ENCODE assay signal across 10 cellular contexts in genomic region chr11:14320020-14320419, GRCh38. TPM values are rescaled to one million over a fixed set of nuclear protein-coding genes. Genes with fewer than 3 reads are reported as not detected.
A peak's percentile ranks its signal among the peaks of the same experiment; 100 is the strongest.
DNase-seq lines count a peak whose midpoint lies in the region; ATAC-seq and TF ChIP-seq lines count a peak whose summit lies in the region.
"Had no signal": no experiment of that assay in that cellular context is flagged by ENCODE, and none has a peak within 500 bp of the region (broad histone marks: within the 10 kb centered on the region; RNA-seq: fewer than 3 reads in every experiment).

No MANE protein-coding gene starts in this region.

- H3K4me3 ChIP-seq in CD8-positive, alpha-beta memory T cell (ENCODE audit: low read length): no peak overlapping the region
- H3K4me3 ChIP-seq in HUES48 (ENCODE audit: low read depth, low read length) (no peak overlapping the region), endodermal cell (ENCODE audit: low read length) (no peak overlapping the region), SK-N-SH (ENCODE audit: low read depth in 2 of 2, low read length in 1 of 2) (no peak overlapping the region)
- H3K4me3 ChIP-seq: lung had no signal

- no peaks in the 10 kb centered on the region for H3K9me3 ChIP-seq in CD8-positive, alpha-beta memory T cell (ENCODE audit: low read length)
- H3K9me3 ChIP-seq in HUES48 (ENCODE audit: control insufficient read depth, insufficient read depth, low read length): no peaks in the 10 kb centered on the region
- H3K9me3 ChIP-seq in endodermal cell (ENCODE audit: control insufficient read depth, low read length): no peaks in the 10 kb centered on the region
- H3K9me3 ChIP-seq in SK-N-SH: no peaks in the 10 kb centered on the region

- H3K36me3 Mint-ChIP-seq in CD8-positive, alpha-beta memory T cell: peaks cover 0 to 7% (median 0%) of the 10 kb centered on the region in 3 donors
- peaks cover 3% of the 10 kb centered on the region for H3K36me3 Mint-ChIP-seq in endodermal cell (ENCODE audit: low read depth)

- H3K27ac ChIP-seq in CD8-positive, alpha-beta memory T cell (ENCODE audit: low read depth, low read length): no peak overlapping the region
- H3K27ac ChIP-seq in HUES48 (ENCODE audit: low read depth, low read length) (peak overlapping the region; percentile 3), endodermal cell (ENCODE audit: low read depth, low read length) (no peak overlapping the region), SK-N-SH (ENCODE audit: low read depth in 2 of 2, low read length in 1 of 2) (no peak overlapping the region)

- POLR2A ChIA-PET in CD8-positive, alpha-beta memory T cell (lab: Charles Lee): interaction anchor here (0.6 to 1.1 kb wide), 3 partner anchors 16 to 27 kb away, joined by 3 to 4 read pairs (median 3); no protein-coding TSS in a partner anchor
- POLR2A ChIA-PET in SK-N-SH (lab: Yijun Ruan, JAX): no interaction called here

- TF ChIP-seq RAD21 in SK-N-SH (IDR thresholded peaks at IDR 0.05; ENCODE audit: low read length): no peak

- H3K9me2 ChIP-seq in SK-N-SH: no peaks in the 10 kb centered on the region

- H3K27me3 Mint-ChIP-seq in CD8-positive, alpha-beta memory T cell: no peaks in the 10 kb centered on the region
- H3K27me3 Mint-ChIP-seq in endodermal cell (ENCODE audit: insufficient read depth): no peaks in the 10 kb centered on the region

- H3K79me2 ChIP-seq in SK-N-SH (ENCODE audit: insufficient read depth): peaks cover 100% of the 10 kb centered on the region

- WGBS in endodermal cell (ENCODE audit: insufficient coverage in 1 of 2, insufficient read length in 1 of 2), 2 experiments: 86 to 87% methylated on average over 2 to 3 of the region's 3 CpGs
- 90% methylated on average over 3 of the region's 3 CpGs for WGBS in SK-N-SH (ENCODE audit: low lambda C conversion rate)

- no peaks in the 10 kb centered on the region for H3K9me3 Mint-ChIP-seq in CD8-positive, alpha-beta memory T cell
- no peaks in the 10 kb centered on the region for H3K9me3 Mint-ChIP-seq in endodermal cell

- CTCF ChIA-PET in CD8-positive, alpha-beta memory T cell (lab: Charles Lee): interaction anchor here (0.9 to 3.5 kb wide), 6 partner anchors 11 to 363 kb away, joined by 3 to 17 read pairs (median 5); no protein-coding TSS in a partner anchor
- CTCF ChIA-PET in SK-N-SH (lab: Yijun Ruan, JAX): interaction anchor here (0.9 to 1.5 kb wide), 3 partner anchors 9 to 18 kb away, joined by 3 to 4 read pairs (median 3); no protein-coding TSS in a partner anchor

- no peak for TF ChIP-seq EP300 in SK-N-SH (IDR thresholded peaks at IDR 0.05; ENCODE audit: borderline replicate concordance in 1 of 2, low read depth in 1 of 2, low read length in 1 of 2)

- peak overlapping the region in 6 of 8 donors; percentile 0 to 63 (median 31) for H3K27ac Mint-ChIP-seq in CD8-positive, alpha-beta memory T cell
- H3K27ac Mint-ChIP-seq in endodermal cell: peak overlapping the region; percentile 20

- no peaks in the 10 kb centered on the region for H3K27me3 ChIP-seq in CD8-positive, alpha-beta memory T cell (ENCODE audit: insufficient read depth, low read length, poor library complexity, severe bottlenecking)
- H3K27me3 ChIP-seq in HUES48 (ENCODE audit: control insufficient read depth, insufficient read depth, low read length) (no peaks in the 10 kb centered on the region), endodermal cell (ENCODE audit: control insufficient read depth, insufficient read depth, low read length, poor library complexity, severe bottlenecking) (no peaks in the 10 kb centered on the region), SK-N-SH (ENCODE audit: insufficient read depth) (no peaks in the 10 kb centered on the region)

- H3K4me3 Mint-ChIP-seq in CD8-positive, alpha-beta memory T cell: peak overlapping the region; percentile 4 to 71 (median 59)
- H3K4me3 Mint-ChIP-seq in endodermal cell: no peak overlapping the region

- H3K9ac ChIP-seq in HUES48 (ENCODE audit: low read depth, low read length) (no peak overlapping the region), endodermal cell (ENCODE audit: extremely low read depth, low read length, poor library complexity, severe bottlenecking) (no peak overlapping the region), SK-N-SH (no peak overlapping the region)

- no peaks in the 10 kb centered on the region for H3K36me3 ChIP-seq in CD8-positive, alpha-beta memory T cell (ENCODE audit: insufficient read depth, low read length)
- no peaks in the 10 kb centered on the region for H3K36me3 ChIP-seq in HUES48 (ENCODE audit: control insufficient read depth, insufficient read depth, low read length)
- H3K36me3 ChIP-seq in endodermal cell (ENCODE audit: control insufficient read depth, insufficient read depth, low read length): no peaks in the 10 kb centered on the region
- peaks cover 0 to 4% of the 10 kb centered on the region in 2 experiments for H3K36me3 ChIP-seq in SK-N-SH (replicated peaks in 1 of 2; ENCODE audit: control insufficient read depth in 1 of 2, insufficient read depth in 2 of 2, low read length in 1 of 2)

- TF ChIP-seq CTCF in endodermal cell (conservative IDR thresholded peaks at IDR 0.05) (no peak), SK-N-SH (IDR thresholded peaks at IDR 0.05) (no peak)

- ATAC-seq in GM19467 (IDR thresholded peaks at IDR 0.05; ENCODE audit: unreplicated experiment): peak; percentile 41

- no peak overlapping the region for H3K4me2 ChIP-seq in SK-N-SH

- in situ Hi-C loops in KBM-7 (cut with MboI; ENCODE audit: low pct_unique_long_range_greater_than_20kb, low sequenced_read_pairs): no loop called here

- H2AFZ ChIP-seq in SK-N-SH (ENCODE audit: low read depth): no peak overlapping the region

- peak; percentile 20 to 71 (median 55) for DNase-seq in CD8-positive, alpha-beta memory T cell
- DNase-seq in endodermal cell (no peak), hippocampal formation (lab: John Stamatoyannopoulos, UW) (no peak), Ammon's horn (ENCODE audit: low spot score) (no peak), KBM-7 (no peak), SK-N-SH (no peak)
- DNase-seq: NCI-H226 had no signal

- peaks cover 30% of the 10 kb centered on the region for H3K4me1 ChIP-seq in CD8-positive, alpha-beta memory T cell (ENCODE audit: insufficient read depth, low read length)
- peaks cover 40% of the 10 kb centered on the region for H3K4me1 ChIP-seq in HUES48 (ENCODE audit: control insufficient read depth, insufficient read depth, low read length)
- no peaks in the 10 kb centered on the region for H3K4me1 ChIP-seq in endodermal cell (ENCODE audit: control insufficient read depth, insufficient read depth, low read length)
- H3K4me1 ChIP-seq in SK-N-SH (ENCODE audit: control insufficient read depth in 1 of 2, insufficient read depth in 2 of 2, low read depth in 1 of 2, low read length in 1 of 2): peaks cover 0 to 23% of the 10 kb centered on the region in 2 experiments; a peak in 3 of 4 replicates

- peaks cover 81 to 95% (median 90%) of the 10 kb centered on the region in 3 donors for H3K4me1 Mint-ChIP-seq in CD8-positive, alpha-beta memory T cell
- H3K4me1 Mint-ChIP-seq in endodermal cell: peaks cover 22% of the 10 kb centered on the region

- H4K20me1 ChIP-seq in SK-N-SH (ENCODE audit: insufficient read depth): peaks cover 90% of the 10 kb centered on the region

- H3F3A ChIP-seq in SK-N-SH (replicated peaks; ENCODE audit: insufficient read depth): peaks cover 10% of the 10 kb centered on the region

TF ChIP-seq in SK-N-SH, 30 proteins besides CTCF, POLR2A, EP300 and RAD21 (continues in another document):
- TF ChIP-seq SMC3 (IDR thresholded peaks at IDR 0.05; ENCODE audit: low read depth, low read length): no peak
- TF ChIP-seq RCOR1 (IDR thresholded peaks at IDR 0.05; ENCODE audit: low read length): no peak
- no peak for TF ChIP-seq EZH2phosphoT487 (IDR thresholded peaks at IDR 0.05; ENCODE audit: borderline replicate concordance, low read depth)
- no peak for TF ChIP-seq IRF3 (IDR thresholded peaks at IDR 0.05; ENCODE audit: low read depth, low read length)
- no peak for TF ChIP-seq NRF1 (IDR thresholded peaks at IDR 0.05; ENCODE audit: low read depth, low read length)
- no peak for TF ChIP-seq MXI1 (IDR thresholded peaks at IDR 0.05; ENCODE audit: low read depth, low read length)
- no peak for TF ChIP-seq RXRA (IDR thresholded peaks at IDR 0.05; ENCODE audit: borderline replicate concordance, low read depth)
- TF ChIP-seq FOXJ3 (CRISPR knock-in tag; IDR thresholded peaks at IDR 0.05): no peak
- no peak for TF ChIP-seq PBX3 (IDR thresholded peaks at IDR 0.05)
- no peak for TF ChIP-seq CHD2 (IDR thresholded peaks at IDR 0.05; ENCODE audit: low read length, partially characterized antibody)

RNA-seq across cellular contexts. Expression of gene RRAS2, which starts 39.0 kb away (rescaled TPM):
- total RNA-seq in CD8-positive, alpha-beta memory T cell: 10 to 100 TPM; 70.1 to 72.6 TPM
- polyA plus RNA-seq in CD8-positive, alpha-beta memory T cell: 52.6 TPM
- 10 to 100 TPM; 75.1 to 99.7 TPM for total RNA-seq in endodermal cell
- polyA plus RNA-seq in endodermal cell (2013, experiment 1 of 2): 48.4 TPM
- 43.3 TPM for polyA plus RNA-seq in endodermal cell (2013, experiment 2 of 2)
- 53.3 and 55.3 TPM in 2 replicates for polyA plus RNA-seq in SK-N-SH (2012; rRNA removed)
- 73.7 and 93.3 TPM in 2 replicates for polyA plus RNA-seq in SK-N-SH (2012; cell fraction: cytosol; rRNA removed)
- polyA plus RNA-seq in SK-N-SH (2012; cell fraction: nucleus; rRNA removed): 19.4 and 31.6 TPM in 2 replicates

Comparison
In these comparisons a context has a peak if more than half of its experiments do, and no peak if none do; other contexts are left out.
1. DNase-seq: peak in CD8-positive, alpha-beta memory T cell (5 of 5); none in endodermal cell (single experiment), hippocampal formation (0 of 2), Ammon's horn (single experiment), KBM-7 (single experiment) and SK-N-SH (single experiment).